1 cellular context compared by ENCODE assay signal in genomic region chr17:73542323-73542722, GRCh38.
TF ChIP-seq lines count a peak whose summit lies in the region.

No MANE protein-coding gene starts in this region.

TF ChIP-seq in GM23338, 12 proteins besides CTCF, POLR2A, EP300 and RAD21 (continued from another document):
- TF ChIP-seq ZNF462 (CRISPR knock-in tag; IDR thresholded peaks at IDR 0.05): no peak
